ENCODE assay signal across 2 cellular contexts in the genomic region with DNA sequence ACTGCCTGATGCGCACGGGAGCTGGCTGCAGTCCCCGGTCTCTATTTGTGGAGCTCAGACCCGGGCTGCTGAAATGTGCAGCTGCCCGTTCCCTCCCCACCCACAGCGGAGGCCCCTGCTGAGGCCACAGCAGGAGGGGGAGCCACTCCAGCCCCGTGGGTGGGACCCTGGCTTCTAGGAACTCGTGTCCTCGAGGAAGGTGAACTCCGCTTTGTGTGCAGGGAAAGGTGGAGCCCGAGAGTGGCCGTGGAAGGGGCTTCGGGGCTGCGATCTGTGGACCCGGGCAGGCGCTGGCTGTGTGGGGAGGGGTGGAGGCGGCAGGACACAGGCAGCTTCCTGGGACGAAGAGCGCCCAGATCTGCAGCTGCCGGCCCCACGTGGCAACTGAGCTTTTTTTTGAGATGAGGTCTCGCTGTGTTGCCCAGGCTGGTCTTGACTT.
TF ChIP-seq lines count a peak whose summit lies in the region.

No MANE protein-coding gene starts in this region.

TF ChIP-seq in HEK293, 187 proteins besides CTCF, POLR2A, EP300 and RAD21:
- TF ChIP-seq, protein P1, sequence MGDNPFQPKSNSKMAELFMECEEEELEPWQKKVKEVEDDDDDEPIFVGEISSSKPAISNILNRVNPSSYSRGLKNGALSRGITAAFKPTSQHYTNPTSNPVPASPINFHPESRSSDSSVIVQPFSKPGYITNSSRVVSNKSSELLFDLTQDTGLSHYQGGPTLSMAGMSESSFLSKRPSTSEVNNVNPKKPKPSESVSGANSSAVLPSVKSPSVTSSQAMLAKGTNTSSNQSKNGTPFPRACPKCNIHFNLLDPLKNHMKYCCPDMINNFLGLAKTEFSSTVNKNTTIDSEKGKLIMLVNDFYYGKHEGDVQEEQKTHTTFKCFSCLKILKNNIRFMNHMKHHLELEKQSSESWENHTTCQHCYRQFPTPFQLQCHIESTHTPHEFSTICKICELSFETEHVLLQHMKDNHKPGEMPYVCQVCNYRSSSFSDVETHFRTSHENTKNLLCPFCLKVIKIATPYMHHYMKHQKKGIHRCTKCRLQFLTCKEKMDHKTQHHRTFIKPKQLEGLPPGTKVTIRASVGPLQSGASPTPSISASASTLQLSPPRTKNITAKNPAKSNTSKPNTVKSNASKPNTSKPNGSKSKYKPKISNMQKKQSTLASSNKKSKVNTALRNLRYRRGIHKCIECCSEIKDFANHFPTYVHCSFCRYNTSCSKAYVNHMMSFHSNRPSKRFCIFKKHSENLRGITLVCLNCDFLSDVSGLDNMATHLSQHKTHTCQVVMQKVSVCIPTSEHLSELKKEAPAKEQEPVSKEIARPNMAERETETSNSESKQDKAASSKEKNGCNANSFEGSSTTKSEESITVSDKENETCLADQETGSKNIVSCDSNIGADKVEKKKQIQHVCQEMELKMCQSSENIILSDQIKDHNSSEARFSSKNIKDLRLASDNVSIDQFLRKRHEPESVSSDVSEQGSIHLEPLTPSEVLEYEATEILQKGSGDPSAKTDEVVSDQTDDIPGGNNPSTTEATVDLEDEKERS (tag by site-specific recombination; IDR thresholded peaks at IDR 0.05): no peak
- TF ChIP-seq ZBTB21 (tag by site-specific recombination; IDR thresholded peaks at IDR 0.05) (no peak), SP3 (tag by site-specific recombination; IDR thresholded peaks at IDR 0.05) (no peak), ZNF132 (tag by site-specific recombination; IDR thresholded peaks at IDR 0.05; ENCODE audit: borderline replicate concordance) (no peak), ZIC2 (tag by site-specific recombination; IDR thresholded peaks at IDR 0.05) (peak; percentile 48), BCL6B (tag by site-specific recombination; IDR thresholded peaks at IDR 0.05) (0 out of 2 replicates have a peak, but pooled peaks have one; percentile 21), GLIS2 (tag by site-specific recombination; IDR thresholded peaks at IDR 0.05) (no peak), ZNF704 (tag by site-specific recombination; IDR thresholded peaks at IDR 0.05) (no peak), EGR2 (tag by site-specific recombination; IDR thresholded peaks at IDR 0.05; ENCODE audit: low read depth) (peak; percentile 60; the same call in 1 of the 2 replicates), ZFHX2 (tag by site-specific recombination; conservative IDR thresholded peaks at IDR 0.05) (peak; percentile 25; the same call in 1 of the 2 replicates)

TF ChIP-seq in K562, 482 proteins besides CTCF, POLR2A, EP300 and RAD21:
- TF ChIP-seq SMAD3 (CRISPR knock-in tag; conservative IDR thresholded peaks at IDR 0.05) (no peak), PYGO2 (tag; IDR thresholded peaks at IDR 0.05) (no peak), MECOM (CRISPR knock-in tag; IDR thresholded peaks at IDR 0.05) (no peak), TARDBP (IDR thresholded peaks at IDR 0.05) (no peak), TCFL5 (CRISPR knock-in tag; conservative IDR thresholded peaks at IDR 0.05) (no peak), FOXK2 (conservative IDR thresholded peaks at IDR 0.05 in 1 of 2, IDR thresholded peaks at IDR 0.05 in 1 of 2; ENCODE audit: low read depth in 2 of 2) (no peak)
- TF ChIP-seq, protein P2, sequence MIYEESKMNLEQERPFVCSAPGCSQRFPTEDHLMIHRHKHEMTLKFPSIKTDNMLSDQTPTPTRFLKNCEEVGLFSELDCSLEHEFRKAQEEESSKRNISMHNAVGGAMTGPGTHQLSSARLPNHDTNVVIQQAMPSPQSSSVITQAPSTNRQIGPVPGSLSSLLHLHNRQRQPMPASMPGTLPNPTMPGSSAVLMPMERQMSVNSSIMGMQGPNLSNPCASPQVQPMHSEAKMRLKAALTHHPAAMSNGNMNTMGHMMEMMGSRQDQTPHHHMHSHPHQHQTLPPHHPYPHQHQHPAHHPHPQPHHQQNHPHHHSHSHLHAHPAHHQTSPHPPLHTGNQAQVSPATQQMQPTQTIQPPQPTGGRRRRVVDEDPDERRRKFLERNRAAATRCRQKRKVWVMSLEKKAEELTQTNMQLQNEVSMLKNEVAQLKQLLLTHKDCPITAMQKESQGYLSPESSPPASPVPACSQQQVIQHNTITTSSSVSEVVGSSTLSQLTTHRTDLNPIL (CRISPR knock-in tag; IDR thresholded peaks at IDR 0.05): no peak
TF ChIP-seq in K562: peak in this region for 0.
